8 cellular contexts compared by ENCODE assay signal in the genomic region with DNA sequence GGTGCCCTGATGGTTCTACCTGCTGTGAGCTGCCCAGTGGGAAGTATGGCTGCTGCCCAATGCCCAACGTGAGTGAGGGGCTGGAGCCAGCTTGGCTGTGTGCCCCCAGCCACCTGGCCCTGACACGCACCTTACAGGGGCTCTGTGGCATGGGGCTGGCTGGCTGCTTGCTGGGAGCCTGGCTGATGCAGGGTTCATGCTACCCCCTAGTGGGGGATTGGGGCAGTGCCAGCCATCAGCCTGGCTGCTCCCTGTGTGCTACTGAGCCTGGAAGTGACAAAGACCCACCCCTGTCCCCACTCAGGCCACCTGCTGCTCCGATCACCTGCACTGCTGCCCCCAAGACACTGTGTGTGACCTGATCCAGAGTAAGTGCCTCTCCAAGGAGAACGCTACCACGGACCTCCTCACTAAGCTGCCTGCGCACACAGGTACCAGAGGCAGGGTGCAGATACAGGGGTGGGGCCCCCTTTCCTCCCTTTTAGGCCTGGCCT. TPM values are rescaled to one million over a fixed set of nuclear protein-coding genes. Genes with fewer than 3 reads are reported as not detected.
DNase-seq lines count a peak whose midpoint lies in the region; ATAC-seq, FAIRE-seq and TF ChIP-seq lines count a peak whose summit lies in the region.

No MANE protein-coding gene starts in this region.

- no TSS peak for BruUV-seq in A673 (replicated peaks; lab: Mats Ljungman, UMichigan)

- peaks cover 7% of the 10 kb centered on the region for H3K27me3 Mint-ChIP-seq in nephron progenitor cell (ENCODE audit: low read depth, poor library complexity)

- peaks cover 5% of the 10 kb centered on the region for H3K36me3 Mint-ChIP-seq in nephron progenitor cell (ENCODE audit: low read depth)

- H3K9me3 Mint-ChIP-seq in nephron progenitor cell, result no peaks in the 10 kb centered on the region

- no peak overlapping the region for H3K4me3 Mint-ChIP-seq in nephron progenitor cell

- POLR2A ChIA-PET in A673 (lab: Charles Lee; ENCODE audit: low non-redundant PET), result no interaction called here

- intact Hi-C loops in A673 (cut with micrococcal nuclease; ENCODE audit: unreplicated experiment) (no loop called here), esophagus muscularis mucosa (cut with DNase I) (no loop called here)

- H3K4me1 ChIP-seq in A673 (ENCODE audit: insufficient read depth, low read length, poor library complexity, severe bottlenecking) (no peaks in the 10 kb centered on the region), esophagus muscularis mucosa (peaks cover 6 to 26% (median 20%) of the 10 kb centered on the region in 4 donors)

- peaks cover 18% of the 10 kb centered on the region for H3K4me1 Mint-ChIP-seq in nephron progenitor cell

- WGBS in esophagus muscularis mucosa, result 65% methylated on average over 5 of the region's 6 CpGs

- ATAC-seq in GM21528 (IDR thresholded peaks at IDR 0.05; ENCODE audit: low FRiP score, unreplicated experiment), result no peak

- H3K27me3 ChIP-seq in A673 (replicated peaks; ENCODE audit: insufficient read depth, low read depth, low read length, poor library complexity) (no peaks in the 10 kb centered on the region), esophagus muscularis mucosa (no peaks in the 10 kb centered on the region)

- no peaks in the 10 kb centered on the region for H3K9me3 ChIP-seq in A673 (ENCODE audit: low read depth, low read length, poor library complexity, severe bottlenecking)
- no peaks in the 10 kb centered on the region for H3K9me3 ChIP-seq in esophagus muscularis mucosa

- H3K27ac Mint-ChIP-seq in nephron progenitor cell, result no peak overlapping the region

- CTCF ChIA-PET in A673 (lab: Charles Lee), result no interaction called here

- no peak overlapping the region for H3K27ac ChIP-seq in A673 (ENCODE audit: low read depth, low read length, poor library complexity, severe bottlenecking)
- H3K27ac ChIP-seq in esophagus muscularis mucosa (replicated peaks in 1 of 4), result no peak overlapping the region

- FAIRE-seq in GM12891 (lab: Jason Lieb, UNC), result peak; percentile 98

- DNase-seq in A673 (ENCODE audit: low spot score) (peak; percentile 59), GM12891 (ENCODE audit: insufficient read length, low spot score) (peak; percentile 86), NOMO-1 treated with dmso at 0.1 percent for 144 hours (lab: John Stamatoyannopoulos, UW; ENCODE audit: unreplicated experiment) (peak; percentile 7), esophagus muscularis mucosa (ENCODE audit: extremely low spot score) (no peak), nephron progenitor cell (peak; percentile 84), superior temporal gyrus (ENCODE audit: extremely low spot score) (peak; percentile 79)
- DNase-seq in activated CD8-positive, alpha-beta memory T cell treated with anti-CD3 and anti-CD28 coated beads, Interleukin-2, amount 50 U/mL, for 48 hours, result peak; percentile 88

- no peak for TF ChIP-seq EP300 in esophagus muscularis mucosa (IDR thresholded peaks at IDR 0.05)

- H3K36me3 ChIP-seq in A673 (ENCODE audit: insufficient read depth, low read length, poor library complexity, severe bottlenecking), result no peaks in the 10 kb centered on the region
- peaks cover 22 to 53% (median 47%) of the 10 kb centered on the region in 4 donors for H3K36me3 ChIP-seq in esophagus muscularis mucosa

- no peak for TF ChIP-seq POLR2A in GM12891 (IDR thresholded peaks at IDR 0.05; ENCODE audit: low read depth, low read length)
- no peak for TF ChIP-seq POLR2A in esophagus muscularis mucosa (IDR thresholded peaks at IDR 0.05; ENCODE audit: low read depth)

- TF ChIP-seq CTCF in A673 (conservative IDR thresholded peaks at IDR 0.05; ENCODE audit: low read depth, low read length) (peak; percentile 65), esophagus muscularis mucosa (IDR thresholded peaks at IDR 0.05) (peak; percentile 46 to 72 (median 50)), nephron progenitor cell (IDR thresholded peaks at IDR 0.05) (peak; percentile 85)

- H3K4me3 ChIP-seq in A673 (ENCODE audit: low read depth, low read length, poor library complexity, severe bottlenecking) (no peak overlapping the region), esophagus muscularis mucosa (no peak overlapping the region)

TF ChIP-seq in GM12891, 5 proteins besides CTCF, POLR2A, EP300 and RAD21:
- no peak for TF ChIP-seq PAX5 (IDR thresholded peaks at IDR 0.05; ENCODE audit: insufficient read depth, low read length, severe bottlenecking)
- TF ChIP-seq TAF1 (IDR thresholded peaks at IDR 0.05; ENCODE audit: low read depth, low read length), result no peak
- no peak for TF ChIP-seq POLR2AphosphoS5 (IDR thresholded peaks at IDR 0.05; ENCODE audit: low read depth, low read length)
- TF ChIP-seq POU2F2 (IDR thresholded peaks at IDR 0.05; ENCODE audit: low read depth, low read length), result no peak
- no peak for TF ChIP-seq SPI1 (IDR thresholded peaks at IDR 0.05; ENCODE audit: low read depth, low read length)

RNA-seq across cellular contexts. Expression of a gene that starts 5.7 kb away (rescaled TPM):
- total RNA-seq in A673 (2021) (50.4 and 52.0 TPM in 2 replicates), esophagus muscularis mucosa (100 to 1,000 TPM; 169 to 313 (median 260) TPM)
- 208 TPM for polyA plus RNA-seq in GM12891 (2012; ENCODE audit: low read depth, missing spikeins)

RNA-seq across cellular contexts. Expression of a gene that starts 12.9 kb away (rescaled TPM):
- total RNA-seq in A673 (2021) (12.8 and 14.9 TPM in 2 replicates), esophagus muscularis mucosa (1 to 10 TPM in 2 of 4 donors, under 1 TPM in 2; 0.42 to 2.0 (median 1.2) TPM)
- polyA plus RNA-seq in GM12891 (2012; ENCODE audit: low read depth, missing spikeins), result 0.98 TPM

RNA-seq across cellular contexts. Expression of a gene that starts 26.2 kb away (rescaled TPM):
- 75.5 and 83.5 TPM in 2 replicates for total RNA-seq in A673 (2021)
- 111 TPM for polyA plus RNA-seq in GM12891 (2012; ENCODE audit: low read depth, missing spikeins)
- 10 to 100 TPM; 41.1 to 69.0 (median 56.8) TPM for total RNA-seq in esophagus muscularis mucosa

RNA-seq across cellular contexts. Expression of a gene that starts 38.7 kb away (rescaled TPM):
- total RNA-seq in A673 (2021) (0.62 and 1.0 TPM in 2 replicates), esophagus muscularis mucosa (1 to 10 TPM in 2 of 4 donors, under 1 TPM in 2; 0.42 to 1.7 (median 1.0) TPM)
- polyA plus RNA-seq in GM12891 (2012; ENCODE audit: low read depth, missing spikeins), result 0.10 TPM

RNA-seq across cellular contexts. Expression of a gene that starts 42.4 kb away (rescaled TPM):
- total RNA-seq in A673 (2021) (0.56 and 1.2 TPM in 2 replicates), esophagus muscularis mucosa (1 to 10 TPM in 3 of 4 donors, under 1 TPM in 1; 0.42 to 2.8 (median 1.7) TPM)
- 0.15 TPM for polyA plus RNA-seq in GM12891 (2012; ENCODE audit: low read depth, missing spikeins)
